Comparison of ENCODE assay signal across 9 cellular contexts in genomic region chr10:88996927-88997326, GRCh38. TPM values are rescaled to one million over a fixed set of nuclear protein-coding genes. Genes with fewer than 3 reads are reported as not detected.
DNase-seq lines count a peak whose midpoint lies in the region; ATAC-seq and TF ChIP-seq lines count a peak whose summit lies in the region.
"Had no signal": no experiment of that assay in that cellular context is flagged by ENCODE, and none has a peak within 500 bp of the region (broad histone marks: within the 10 kb centered on the region; RNA-seq: fewer than 3 reads in every experiment).

No MANE protein-coding gene starts in this region.

- no peaks in the 10 kb centered on the region for H3K27me3 ChIP-seq in breast epithelium
- H3K27me3 ChIP-seq in vagina = no peaks in the 10 kb centered on the region
- H3K27me3 ChIP-seq in neuronal stem cell (ENCODE audit: control insufficient read depth in 3 of 3, insufficient read depth in 3 of 3, low read depth in 1 of 3, low read length in 3 of 3) = no peaks in the 10 kb centered on the region

- no peak overlapping the region for H2BK15ac ChIP-seq in neuronal stem cell (ENCODE audit: low read length)

- DNase-seq in breast epithelium (ENCODE audit: low spot score in 2 of 2) (no peak), MCF 10A (ENCODE audit: unreplicated experiment) (no peak), SIG-M5 treated with dmso at 0.1 percent for 504 hours (lab: John Stamatoyannopoulos, UW; ENCODE audit: unreplicated experiment) (peak; percentile 66), vagina (ENCODE audit: extremely low spot score in 2 of 2) (no peak), neuronal stem cell (ENCODE audit: low spot score) (no peak), T-helper 9 cell (no peak)
- no peak for DNase-seq in activated naive CD4-positive, alpha-beta T cell treated with anti-CD3 and anti-CD28 coated beads for 36 hours

- no CpG with 5 or more reads among the region's 1 CpG for WGBS in neuronal stem cell (ENCODE audit: extremely low coverage in 2 of 2, insufficient read length in 2 of 2, insufficient replicate concordance in 1 of 2), 2 donors

- H3K9me3 ChIP-seq in breast epithelium = no peaks in the 10 kb centered on the region
- no peaks in the 10 kb centered on the region for H3K9me3 ChIP-seq in vagina
- no peaks in the 10 kb centered on the region for H3K9me3 ChIP-seq in neuronal stem cell (replicated peaks in 1 of 2; ENCODE audit: control insufficient read depth in 2 of 2, insufficient read depth in 1 of 2, low read depth in 1 of 2, low read length in 2 of 2)
- H3K9me3 ChIP-seq: thoracic aorta had no signal

- H3K36me3 Mint-ChIP-seq in MCF 10A (ENCODE audit: insufficient read depth, unreplicated experiment) = peaks cover 54% of the 10 kb centered on the region
- H3K36me3 Mint-ChIP-seq in activated naive CD4-positive, alpha-beta T cell treated with anti-CD3 and anti-CD28 coated beads for 36 hours (ENCODE audit: low read depth) = peaks cover 12% of the 10 kb centered on the region

- no peak overlapping the region for H3K23ac ChIP-seq in neuronal stem cell (ENCODE audit: low read depth, low read length, poor library complexity)

- no peak overlapping the region for H2BK120ac ChIP-seq in neuronal stem cell (ENCODE audit: low read depth, low read length)

- H3K27ac ChIP-seq in breast epithelium = peak overlapping the region; percentile 37 to 68
- peak overlapping the region; percentile 14 for H3K27ac ChIP-seq in vagina
- H3K27ac ChIP-seq in neuronal stem cell (replicated peaks; ENCODE audit: low read length) = no peak overlapping the region
- H3K27ac ChIP-seq: thoracic aorta had no signal

- TF ChIP-seq POLR2A in breast epithelium (IDR thresholded peaks at IDR 0.05) (no peak), vagina (IDR thresholded peaks at IDR 0.05) (no peak)

- H3K4me1 ChIP-seq in breast epithelium (peaks cover 4 to 14% of the 10 kb centered on the region in 2 donors), vagina (peaks cover 72% of the 10 kb centered on the region), neuronal stem cell (ENCODE audit: control insufficient read depth in 2 of 2, insufficient read depth in 1 of 2, low read depth in 1 of 2, low read length in 2 of 2) (peaks cover 8 to 29% of the 10 kb centered on the region in 2 donors)

- H3K9ac ChIP-seq in neuronal stem cell (ENCODE audit: low read depth, low read length, poor library complexity) = no peak overlapping the region

- H3K4me3 ChIP-seq in breast epithelium = peak overlapping the region in 1 of 3 donors; percentile 20
- no peak overlapping the region for H3K4me3 ChIP-seq in vagina
- H3K4me3 ChIP-seq in neuronal stem cell (ENCODE audit: low read length in 2 of 2) = no peak overlapping the region
- H3K4me3 ChIP-seq: thoracic aorta had no signal

- CTCF ChIA-PET in MCF 10A (lab: Yijun Ruan, JAX) = interaction anchor here (0.7 to 10.6 kb wide), 3 partner anchors 10 to 62 kb away, joined by 3 to 252 read pairs (median 3); no protein-coding TSS in a partner anchor
- CTCF ChIA-PET in activated naive CD4-positive, alpha-beta T cell treated with anti-CD3 and anti-CD28 coated beads for 36 hours (lab: Charles Lee) = interaction anchor here (1.4 to 1.5 kb wide), 2 partner anchors 10 to 33 kb away, joined by 5 to 9 read pairs; no protein-coding TSS in a partner anchor

- H2AFZ ChIP-seq in neuronal stem cell (ENCODE audit: low read length) = no peak overlapping the region

- BruUV-seq in MCF 10A (replicated peaks; lab: Mats Ljungman, UMichigan) = no TSS peak

- no peak overlapping the region for H3K4me2 ChIP-seq in neuronal stem cell (ENCODE audit: insufficient read depth, low read length, poor library complexity, severe bottlenecking)

- H3K4me1 Mint-ChIP-seq in MCF 10A (ENCODE audit: insufficient read depth, unreplicated experiment) = peaks cover 50% of the 10 kb centered on the region
- H3K4me1 Mint-ChIP-seq in activated naive CD4-positive, alpha-beta T cell treated with anti-CD3 and anti-CD28 coated beads for 36 hours (ENCODE audit: low read depth) = peaks cover 62% of the 10 kb centered on the region

- H4K8ac ChIP-seq in neuronal stem cell (ENCODE audit: low read depth, low read length) = no peak overlapping the region

- no peaks in the 10 kb centered on the region for H3K27me3 Mint-ChIP-seq in MCF 10A (ENCODE audit: insufficient read depth, unreplicated experiment)
- no peaks in the 10 kb centered on the region for H3K27me3 Mint-ChIP-seq in activated naive CD4-positive, alpha-beta T cell treated with anti-CD3 and anti-CD28 coated beads for 36 hours (ENCODE audit: low read depth)

- H3K79me1 ChIP-seq in neuronal stem cell (ENCODE audit: low read depth, low read length) = no peaks in the 10 kb centered on the region

- POLR2A ChIA-PET in MCF 10A (lab: Yijun Ruan, JAX) = interaction anchor here (0.6 to 0.9 kb wide), 3 partner anchors 14 to 304 kb away, joined by 3 to 4 read pairs (median 3); no protein-coding TSS in a partner anchor

- no peaks in the 10 kb centered on the region for H3K9me3 Mint-ChIP-seq in MCF 10A (ENCODE audit: unreplicated experiment)
- H3K9me3 Mint-ChIP-seq in activated naive CD4-positive, alpha-beta T cell treated with anti-CD3 and anti-CD28 coated beads for 36 hours = no peaks in the 10 kb centered on the region

- H3K27ac Mint-ChIP-seq in MCF 10A (ENCODE audit: low read depth, unreplicated experiment) = no peak overlapping the region
- no peak overlapping the region for H3K27ac Mint-ChIP-seq in activated naive CD4-positive, alpha-beta T cell treated with anti-CD3 and anti-CD28 coated beads for 36 hours

- no peak overlapping the region for H3K4ac ChIP-seq in neuronal stem cell (ENCODE audit: low read length)

- intact Hi-C loops in breast epithelium (cut with DNase I; ENCODE audit: low total_unique reads) (no loop called here), MCF 10A (cut with micrococcal nuclease) (no loop called here), vagina (cut with DNase I) (no loop called here)
- intact Hi-C loops in activated naive CD4-positive, alpha-beta T cell treated with anti-CD3 and anti-CD28 coated beads for 36 hours (cut with micrococcal nuclease) = no loop called here

- no peaks in the 10 kb centered on the region for H3K36me3 ChIP-seq in breast epithelium
- no peaks in the 10 kb centered on the region for H3K36me3 ChIP-seq in vagina
- no peaks in the 10 kb centered on the region for H3K36me3 ChIP-seq in neuronal stem cell (replicated peaks in 1 of 2; ENCODE audit: control insufficient read depth in 2 of 2, insufficient read depth in 2 of 2, low read length in 2 of 2)
- H3K36me3 ChIP-seq: thoracic aorta had no signal

- no peak overlapping the region for H2BK5ac ChIP-seq in neuronal stem cell (ENCODE audit: low read length)

- H3K4me3 Mint-ChIP-seq in MCF 10A (ENCODE audit: unreplicated experiment) = no peak overlapping the region
- no peak overlapping the region for H3K4me3 Mint-ChIP-seq in activated naive CD4-positive, alpha-beta T cell treated with anti-CD3 and anti-CD28 coated beads for 36 hours

- no peak overlapping the region for H4K91ac ChIP-seq in neuronal stem cell (ENCODE audit: low read depth, low read length, poor library complexity)

- H2AK5ac ChIP-seq in neuronal stem cell (ENCODE audit: low read depth, low read length) = no peak overlapping the region

- no peak overlapping the region for H3K14ac ChIP-seq in neuronal stem cell (ENCODE audit: low read length)

- no peak overlapping the region for H2BK12ac ChIP-seq in neuronal stem cell (ENCODE audit: low read length)

- H3K18ac ChIP-seq in neuronal stem cell (ENCODE audit: low read length) = no peak overlapping the region

- peak; percentile 38 for ATAC-seq in HG03060 (IDR thresholded peaks at IDR 0.05; ENCODE audit: low read depth, unreplicated experiment)

- TF ChIP-seq CTCF in breast epithelium (IDR thresholded peaks at IDR 0.05) (no peak), MCF 10A (IDR thresholded peaks at IDR 0.05; ENCODE audit: unreplicated experiment) (no peak), vagina (IDR thresholded peaks at IDR 0.05) (no peak)

RNA-seq across cellular contexts. Expression of gene FAS, which starts 6.3 kb away (rescaled TPM):
- 10 to 100 TPM; 26.9 to 51.5 (median 47.3) TPM for total RNA-seq in breast epithelium
- 55.6 and 60.2 TPM in 2 replicates for total RNA-seq in MCF 10A (2022)
- 41.0 TPM for total RNA-seq in vagina
- polyA plus RNA-seq in neuronal stem cell (2013, experiment 1 of 2) = 6.8 TPM
- polyA plus RNA-seq in neuronal stem cell (2013, experiment 2 of 2) = 7.4 TPM
- total RNA-seq in activated naive CD4-positive, alpha-beta T cell treated with anti-CD3 and anti-CD28 coated beads for 36 hours = 10 to 100 TPM; 69.3 to 72.9 TPM

RNA-seq across cellular contexts. Expression of gene ACTA2, which starts 44.4 kb away (rescaled TPM):
- 1,000 to 10,000 TPM in 2 of 3 donors, 10 to 100 TPM in 1; 87.9 to 1,054 (median 1,036) TPM for total RNA-seq in breast epithelium
- 25.4 and 25.6 TPM in 2 replicates for total RNA-seq in MCF 10A (2022)
- total RNA-seq in vagina = 1,162 TPM
- polyA plus RNA-seq in neuronal stem cell (2013, experiment 1 of 2) = 115 TPM
- 108 TPM for polyA plus RNA-seq in neuronal stem cell (2013, experiment 2 of 2)
- total RNA-seq in activated naive CD4-positive, alpha-beta T cell treated with anti-CD3 and anti-CD28 coated beads for 36 hours = 1 to 10 TPM; 3.6 to 4.0 TPM
